In the genomic region with DNA sequence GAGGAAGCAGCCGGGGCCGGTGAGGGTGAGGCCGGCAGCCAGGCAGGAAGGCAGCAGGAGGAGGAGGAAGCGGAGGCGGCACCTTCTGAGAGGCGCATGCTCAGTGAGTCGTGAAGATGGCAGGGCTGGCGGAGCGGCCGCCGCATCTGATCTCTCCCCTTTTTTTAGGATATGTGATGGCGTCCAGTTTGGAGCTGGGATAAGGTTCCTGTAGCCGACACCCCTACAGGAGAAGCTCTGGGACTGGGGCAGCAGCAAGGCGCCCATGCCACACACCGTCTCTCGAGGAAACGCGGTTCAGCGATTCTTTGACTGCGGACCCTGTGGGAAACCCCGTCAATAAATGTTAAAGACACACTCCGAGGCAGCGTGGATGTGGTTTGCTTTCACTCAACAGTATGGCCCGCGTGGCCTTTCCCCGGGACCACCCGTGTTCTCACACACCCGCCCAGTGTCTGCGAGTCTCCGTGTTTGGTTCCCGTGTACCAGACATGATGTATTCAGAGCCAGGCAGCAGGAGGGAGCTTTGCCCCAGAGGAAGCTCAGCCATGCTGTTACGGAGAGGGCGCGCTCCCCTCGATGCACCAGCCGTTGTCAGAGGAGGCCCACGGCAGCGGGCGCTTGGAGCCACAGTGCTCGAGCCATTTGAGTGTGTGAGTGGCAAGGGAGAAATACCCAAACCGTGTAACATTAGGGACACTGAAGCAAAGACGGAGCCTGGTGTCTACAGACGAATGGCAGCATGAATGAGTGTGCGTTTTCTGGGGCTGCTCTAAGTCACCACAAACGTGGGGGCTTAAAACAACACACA, we compare ENCODE assay signal across 1 cellular context.
TF ChIP-seq lines count a peak whose summit lies in the region.

No MANE protein-coding gene starts in this region.

TF ChIP-seq in HepG2, 621 proteins besides CTCF, POLR2A, EP300 and RAD21:
- no peak for TF ChIP-seq CCDC6 (CRISPR knock-in tag; IDR thresholded peaks at IDR 0.05)
- no peak for TF ChIP-seq ZNF530 (CRISPR knock-in tag; IDR thresholded peaks at IDR 0.05; ENCODE audit: low read depth)
- no peak for TF ChIP-seq ZNF670 (CRISPR knock-in tag; IDR thresholded peaks at IDR 0.05; ENCODE audit: borderline replicate concordance)
- TF ChIP-seq FOXC1 (CRISPR knock-in tag; IDR thresholded peaks at IDR 0.05; ENCODE audit: borderline replicate concordance): no peak
- TF ChIP-seq STAT5B (CRISPR knock-in tag; IDR thresholded peaks at IDR 0.05): no peak
- no peak for TF ChIP-seq SOX5 (CRISPR knock-in tag; IDR thresholded peaks at IDR 0.05; ENCODE audit: borderline replicate concordance)
- no peak for TF ChIP-seq ETV5 (CRISPR knock-in tag; IDR thresholded peaks at IDR 0.05; ENCODE audit: borderline replicate concordance)
- no peak for TF ChIP-seq ZNF781 (CRISPR knock-in tag; IDR thresholded peaks at IDR 0.05; ENCODE audit: borderline replicate concordance, not compliant biosample characterization)
- no peak for TF ChIP-seq GTF3A (CRISPR knock-in tag; conservative IDR thresholded peaks at IDR 0.05)
- no peak for TF ChIP-seq HNRNPL (IDR thresholded peaks at IDR 0.05; ENCODE audit: low read depth, low read length)
- TF ChIP-seq, protein P1, sequence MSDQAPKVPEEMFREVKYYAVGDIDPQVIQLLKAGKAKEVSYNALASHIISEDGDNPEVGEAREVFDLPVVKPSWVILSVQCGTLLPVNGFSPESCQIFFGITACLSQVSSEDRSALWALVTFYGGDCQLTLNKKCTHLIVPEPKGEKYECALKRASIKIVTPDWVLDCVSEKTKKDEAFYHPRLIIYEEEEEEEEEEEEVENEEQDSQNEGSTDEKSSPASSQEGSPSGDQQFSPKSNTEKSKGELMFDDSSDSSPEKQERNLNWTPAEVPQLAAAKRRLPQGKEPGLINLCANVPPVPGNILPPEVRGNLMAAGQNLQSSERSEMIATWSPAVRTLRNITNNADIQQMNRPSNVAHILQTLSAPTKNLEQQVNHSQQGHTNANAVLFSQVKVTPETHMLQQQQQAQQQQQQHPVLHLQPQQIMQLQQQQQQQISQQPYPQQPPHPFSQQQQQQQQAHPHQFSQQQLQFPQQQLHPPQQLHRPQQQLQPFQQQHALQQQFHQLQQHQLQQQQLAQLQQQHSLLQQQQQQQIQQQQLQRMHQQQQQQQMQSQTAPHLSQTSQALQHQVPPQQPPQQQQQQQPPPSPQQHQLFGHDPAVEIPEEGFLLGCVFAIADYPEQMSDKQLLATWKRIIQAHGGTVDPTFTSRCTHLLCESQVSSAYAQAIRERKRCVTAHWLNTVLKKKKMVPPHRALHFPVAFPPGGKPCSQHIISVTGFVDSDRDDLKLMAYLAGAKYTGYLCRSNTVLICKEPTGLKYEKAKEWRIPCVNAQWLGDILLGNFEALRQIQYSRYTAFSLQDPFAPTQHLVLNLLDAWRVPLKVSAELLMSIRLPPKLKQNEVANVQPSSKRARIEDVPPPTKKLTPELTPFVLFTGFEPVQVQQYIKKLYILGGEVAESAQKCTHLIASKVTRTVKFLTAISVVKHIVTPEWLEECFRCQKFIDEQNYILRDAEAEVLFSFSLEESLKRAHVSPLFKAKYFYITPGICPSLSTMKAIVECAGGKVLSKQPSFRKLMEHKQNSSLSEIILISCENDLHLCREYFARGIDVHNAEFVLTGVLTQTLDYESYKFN (CRISPR knock-in tag; conservative IDR thresholded peaks at IDR 0.05): no peak
- TF ChIP-seq HMG20B (CRISPR knock-in tag; conservative IDR thresholded peaks at IDR 0.05): no peak
- no peak for TF ChIP-seq RBFOX2 (IDR thresholded peaks at IDR 0.05; ENCODE audit: low read depth, low read length)
- TF ChIP-seq, protein P2, sequence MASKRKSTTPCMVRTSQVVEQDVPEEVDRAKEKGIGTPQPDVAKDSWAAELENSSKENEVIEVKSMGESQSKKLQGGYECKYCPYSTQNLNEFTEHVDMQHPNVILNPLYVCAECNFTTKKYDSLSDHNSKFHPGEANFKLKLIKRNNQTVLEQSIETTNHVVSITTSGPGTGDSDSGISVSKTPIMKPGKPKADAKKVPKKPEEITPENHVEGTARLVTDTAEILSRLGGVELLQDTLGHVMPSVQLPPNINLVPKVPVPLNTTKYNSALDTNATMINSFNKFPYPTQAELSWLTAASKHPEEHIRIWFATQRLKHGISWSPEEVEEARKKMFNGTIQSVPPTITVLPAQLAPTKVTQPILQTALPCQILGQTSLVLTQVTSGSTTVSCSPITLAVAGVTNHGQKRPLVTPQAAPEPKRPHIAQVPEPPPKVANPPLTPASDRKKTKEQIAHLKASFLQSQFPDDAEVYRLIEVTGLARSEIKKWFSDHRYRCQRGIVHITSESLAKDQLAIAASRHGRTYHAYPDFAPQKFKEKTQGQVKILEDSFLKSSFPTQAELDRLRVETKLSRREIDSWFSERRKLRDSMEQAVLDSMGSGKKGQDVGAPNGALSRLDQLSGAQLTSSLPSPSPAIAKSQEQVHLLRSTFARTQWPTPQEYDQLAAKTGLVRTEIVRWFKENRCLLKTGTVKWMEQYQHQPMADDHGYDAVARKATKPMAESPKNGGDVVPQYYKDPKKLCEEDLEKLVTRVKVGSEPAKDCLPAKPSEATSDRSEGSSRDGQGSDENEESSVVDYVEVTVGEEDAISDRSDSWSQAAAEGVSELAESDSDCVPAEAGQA (IDR thresholded peaks at IDR 0.05; ENCODE audit: low read depth): no peak
- TF ChIP-seq, protein P2 (CRISPR knock-in tag; IDR thresholded peaks at IDR 0.05; ENCODE audit: borderline replicate concordance): no peak
- TF ChIP-seq, protein P3, sequence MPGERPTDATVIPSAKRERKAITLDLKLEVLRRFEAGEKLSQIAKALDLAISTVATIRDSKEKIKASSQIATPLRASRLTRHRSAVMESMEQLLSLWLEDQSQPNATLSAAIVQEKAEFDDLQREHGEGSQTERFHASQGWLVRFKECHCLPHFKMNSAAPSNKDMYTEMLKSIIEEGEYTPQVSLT (CRISPR knock-in tag; IDR thresholded peaks at IDR 0.05; ENCODE audit: borderline replicate concordance, low read depth): no peak
